Comparison of ENCODE assay signal across 1 cellular context in genomic region chr11:102551188-102551781, GRCh38.
TF ChIP-seq lines count a peak whose summit lies in the region.

No MANE protein-coding gene starts in this region.

TF ChIP-seq in GM12878, 131 proteins besides CTCF, POLR2A, EP300 and RAD21 (continues in another document):
- 0 out of 2 replicates have a peak, but pooled peaks have one; percentile 9 for TF ChIP-seq SPI1 (IDR thresholded peaks at IDR 0.05; ENCODE audit: borderline replicate concordance, insufficient read depth, low read depth, low read length)
- TF ChIP-seq CHD2 (IDR thresholded peaks at IDR 0.05; ENCODE audit: borderline replicate concordance, low read depth, low read length): no peak
- TF ChIP-seq HDGF (IDR thresholded peaks at IDR 0.05): peak; percentile 72; the same call in 1 of the 2 replicates
- no peak for TF ChIP-seq ATF7 (IDR thresholded peaks at IDR 0.05; ENCODE audit: low read depth)
- TF ChIP-seq HDAC6 (IDR thresholded peaks at IDR 0.05; ENCODE audit: unreplicated experiment): no peak
- no peak for TF ChIP-seq ZNF592 (IDR thresholded peaks at IDR 0.05)
- TF ChIP-seq YBX1 (IDR thresholded peaks at IDR 0.05): no peak
- no peak for TF ChIP-seq GATAD2B (conservative IDR thresholded peaks at IDR 0.05; ENCODE audit: low read depth)
- TF ChIP-seq ZNF24 (IDR thresholded peaks at IDR 0.05): no peak
- no peak for TF ChIP-seq KAT2A (conservative IDR thresholded peaks at IDR 0.05; ENCODE audit: control insufficient read depth, low read depth, low read length)
- TF ChIP-seq SKIL (IDR thresholded peaks at IDR 0.05; ENCODE audit: low read depth, poor library complexity, severe bottlenecking): peak; percentile 16
- TF ChIP-seq DPF2 (IDR thresholded peaks at IDR 0.05): 0 out of 2 replicates have a peak, but pooled peaks have one; percentile 11
- TF ChIP-seq IKZF2 (IDR thresholded peaks at IDR 0.05): no peak; a peak in 1 of 4 replicates
- no peak for TF ChIP-seq ASH2L (IDR thresholded peaks at IDR 0.05; ENCODE audit: borderline replicate concordance, low read depth)
- no peak for TF ChIP-seq SP1 (IDR thresholded peaks at IDR 0.05; ENCODE audit: low read depth, low read length)
- no peak for TF ChIP-seq PKNOX1 (IDR thresholded peaks at IDR 0.05)
- 0 out of 2 replicates have a peak, but pooled peaks have one; percentile 16 for TF ChIP-seq MTA2 (IDR thresholded peaks at IDR 0.05; ENCODE audit: low read depth)
- no peak for TF ChIP-seq CREB1 (IDR thresholded peaks at IDR 0.05; ENCODE audit: low read depth)
- TF ChIP-seq CEBPB (IDR thresholded peaks at IDR 0.05; ENCODE audit: borderline replicate concordance in 1 of 2, low read depth in 2 of 2, low read length in 2 of 2): no peak
- no peak for TF ChIP-seq POLR2AphosphoS5 (IDR thresholded peaks at IDR 0.05; ENCODE audit: low read length)
- no peak for TF ChIP-seq BCL11A (IDR thresholded peaks at IDR 0.05; ENCODE audit: low read depth, low read length)
- TF ChIP-seq ZNF217 (IDR thresholded peaks at IDR 0.05): no peak
- TF ChIP-seq CBX3 (IDR thresholded peaks at IDR 0.05; ENCODE audit: borderline replicate concordance, low read depth): no peak
- TF ChIP-seq GABPA (IDR thresholded peaks at IDR 0.05; ENCODE audit: low read depth): no peak
- no peak for TF ChIP-seq FOXK2 (IDR thresholded peaks at IDR 0.05)
- no peak for TF ChIP-seq TBL1XR1 (IDR thresholded peaks at IDR 0.05; ENCODE audit: low read depth, low read length)
- no peak for TF ChIP-seq SREBF1 (IDR thresholded peaks at IDR 0.05; ENCODE audit: low read length)
- no peak for TF ChIP-seq SREBF2 (IDR thresholded peaks at IDR 0.05; ENCODE audit: low read length)
- no peak for TF ChIP-seq RAD51 (IDR thresholded peaks at IDR 0.05)
- TF ChIP-seq TCF12 (IDR thresholded peaks at IDR 0.05; ENCODE audit: low read depth, low read length): no peak
- TF ChIP-seq JUNB (IDR thresholded peaks at IDR 0.05): no peak
- no peak for TF ChIP-seq NRF1 (conservative IDR thresholded peaks at IDR 0.05; ENCODE audit: low read depth, low read length)
- no peak for TF ChIP-seq JUND (IDR thresholded peaks at IDR 0.05; ENCODE audit: low read depth, low read length)
- TF ChIP-seq ZBED1 (IDR thresholded peaks at IDR 0.05; ENCODE audit: borderline replicate concordance): no peak
- no peak for TF ChIP-seq BACH1 (IDR thresholded peaks at IDR 0.05; ENCODE audit: borderline replicate concordance)
- 0 out of 2 replicates have a peak, but pooled peaks have one; percentile 31 for TF ChIP-seq NBN (IDR thresholded peaks at IDR 0.05)
- TF ChIP-seq CBX5 (IDR thresholded peaks at IDR 0.05; ENCODE audit: low read depth): no peak
- no peak for TF ChIP-seq STAT1 (conservative IDR thresholded peaks at IDR 0.05)
- TF ChIP-seq NFIC (IDR thresholded peaks at IDR 0.05; ENCODE audit: low read depth, low read length): peak; percentile 60; the same call in 1 of the 2 replicates
- peak; percentile 89 for TF ChIP-seq ZNF687 (IDR thresholded peaks at IDR 0.05)
- TF ChIP-seq SMARCA5 (IDR thresholded peaks at IDR 0.05): no peak
- TF ChIP-seq BHLHE40 (IDR thresholded peaks at IDR 0.05; ENCODE audit: borderline replicate concordance in 1 of 2, low read depth in 2 of 2, low read length in 1 of 2): no peak
- TF ChIP-seq ATF2 (IDR thresholded peaks at IDR 0.05; ENCODE audit: low read length): no peak
- TF ChIP-seq REST (IDR thresholded peaks at IDR 0.05; ENCODE audit: low read depth, low read length): no peak
- no peak for TF ChIP-seq PAX5 (IDR thresholded peaks at IDR 0.05; ENCODE audit: borderline replicate concordance, low read depth, low read length)
- 0 out of 2 replicates have a peak, but pooled peaks have one; percentile 38 for TF ChIP-seq LARP7 (IDR thresholded peaks at IDR 0.05)
- TF ChIP-seq RCOR1 (conservative IDR thresholded peaks at IDR 0.05; ENCODE audit: low read depth, low read length): no peak
- TF ChIP-seq SMAD5 (IDR thresholded peaks at IDR 0.05; ENCODE audit: low read depth): no peak
- no peak for TF ChIP-seq RB1 (IDR thresholded peaks at IDR 0.05; ENCODE audit: borderline replicate concordance)
- peak; percentile 41; the same call in 1 of the 2 replicates for TF ChIP-seq CREM (IDR thresholded peaks at IDR 0.05; ENCODE audit: low read depth)
- no peak for TF ChIP-seq NKRF (conservative IDR thresholded peaks at IDR 0.05)
- TF ChIP-seq TARDBP (IDR thresholded peaks at IDR 0.05; ENCODE audit: borderline replicate concordance): no peak
- no peak for TF ChIP-seq SIX5 (IDR thresholded peaks at IDR 0.05; ENCODE audit: low read depth, low read length, severe bottlenecking)
